Comparison of ENCODE assay signal across 10 cellular contexts in genomic region chr22:49657974-49658550, GRCh38.
DNase-seq lines count a peak whose midpoint lies in the region; ATAC-seq and TF ChIP-seq lines count a peak whose summit lies in the region.
"Had no signal": no experiment of that assay in that cellular context is flagged by ENCODE, and none has a peak within 500 bp of the region (broad histone marks: within the 10 kb centered on the region; RNA-seq: fewer than 3 reads in every experiment).

No MANE protein-coding gene starts in this region.

- no peak overlapping the region for H3K23ac ChIP-seq in neuronal stem cell (ENCODE audit: low read depth, low read length, poor library complexity)

- peak overlapping the region; percentile 95 for H3K4me3 Mint-ChIP-seq in CD4-positive, alpha-beta T cell
- H3K4me3 Mint-ChIP-seq in Calu3 (ENCODE audit: low read depth, unreplicated experiment): no peak overlapping the region

- peak overlapping the region; percentile 3 for H3K9ac ChIP-seq in neuronal stem cell (ENCODE audit: low read depth, low read length, poor library complexity)

- peak overlapping the region; percentile 81 for H3K27ac Mint-ChIP-seq in CD4-positive, alpha-beta T cell
- no peak overlapping the region for H3K27ac Mint-ChIP-seq in Calu3 (ENCODE audit: unreplicated experiment)

- no peak overlapping the region for H4K8ac ChIP-seq in neuronal stem cell (ENCODE audit: low read depth, low read length)

- peak overlapping the region; percentile 45 for H2BK5ac ChIP-seq in neuronal stem cell (ENCODE audit: low read length)

- H3K4me1 ChIP-seq in neuronal stem cell (ENCODE audit: control insufficient read depth in 2 of 2, insufficient read depth in 1 of 2, low read depth in 1 of 2, low read length in 2 of 2): peaks cover 0 to 4% of the 10 kb centered on the region in 2 donors

- peak overlapping the region; percentile 54 for H2BK15ac ChIP-seq in neuronal stem cell (ENCODE audit: low read length)

- peak overlapping the region; percentile 7 for H2BK12ac ChIP-seq in neuronal stem cell (ENCODE audit: low read length)

- H3K27me3 ChIP-seq in CD4-positive, alpha-beta T cell (ENCODE audit: control insufficient read depth, insufficient read depth, low read length): no peaks in the 10 kb centered on the region
- H3K27me3 ChIP-seq in neuronal stem cell (ENCODE audit: control insufficient read depth in 3 of 3, insufficient read depth in 3 of 3, low read depth in 1 of 3, low read length in 3 of 3): peaks cover 0 to 5% (median 0%) of the 10 kb centered on the region in 3 experiments

- POLR2A ChIA-PET in CD4-positive, alpha-beta T cell (lab: Charles Lee): interaction anchor here (0.8 to 2.4 kb wide), 3 partner anchors 8 to 18 kb away, joined by 3 to 10 read pairs (median 8); no protein-coding TSS in a partner anchor

- peak overlapping the region; percentile 20 for H3K18ac ChIP-seq in neuronal stem cell (ENCODE audit: low read length)

- H2AK5ac ChIP-seq in neuronal stem cell (ENCODE audit: low read depth, low read length): peak overlapping the region; percentile 91

- H3K4me1 Mint-ChIP-seq in CD4-positive, alpha-beta T cell (ENCODE audit: low read depth): peaks cover 32% of the 10 kb centered on the region
- no peaks in the 10 kb centered on the region for H3K4me1 Mint-ChIP-seq in Calu3 (ENCODE audit: low read depth, unreplicated experiment)

- BruUV-seq in Calu3 (replicated peaks; lab: Mats Ljungman, UMichigan): no TSS peak

- H3K9me3 ChIP-seq in CD4-positive, alpha-beta T cell (ENCODE audit: control insufficient read depth, low read length): no peaks in the 10 kb centered on the region
- no peaks in the 10 kb centered on the region for H3K9me3 ChIP-seq in neuronal stem cell (replicated peaks in 1 of 2; ENCODE audit: control insufficient read depth in 2 of 2, insufficient read depth in 1 of 2, low read depth in 1 of 2, low read length in 2 of 2)

- H3K14ac ChIP-seq in neuronal stem cell (ENCODE audit: low read length): no peak overlapping the region

- H3K4ac ChIP-seq in neuronal stem cell (ENCODE audit: low read length): no peak overlapping the region

- H3K4me3 ChIP-seq in coronary artery (peak overlapping the region; percentile 66), neuronal stem cell (ENCODE audit: low read length in 2 of 2) (no peak overlapping the region)

- no peaks in the 10 kb centered on the region for H3K27me3 Mint-ChIP-seq in CD4-positive, alpha-beta T cell
- peaks cover 73% of the 10 kb centered on the region for H3K27me3 Mint-ChIP-seq in Calu3 (ENCODE audit: unreplicated experiment)

- H3K4me2 ChIP-seq in neuronal stem cell (ENCODE audit: insufficient read depth, low read length, poor library complexity, severe bottlenecking): no peak overlapping the region

- no peaks in the 10 kb centered on the region for H3K9me3 Mint-ChIP-seq in CD4-positive, alpha-beta T cell
- no peaks in the 10 kb centered on the region for H3K9me3 Mint-ChIP-seq in Calu3 (ENCODE audit: low read depth, unreplicated experiment)

- no peak for ATAC-seq in CD4-positive, alpha-beta T cell (ENCODE audit: poor library complexity)

- DNase-seq in CD4-positive, alpha-beta T cell: peak in 1 of 10 experiments; percentile 0
- DNase-seq in Kasumi-1 (lab: John Stamatoyannopoulos, UW) (peak; percentile 29 to 63), coronary artery (ENCODE audit: low spot score) (no peak), neuronal stem cell (ENCODE audit: low spot score) (no peak), Calu3 (no peak), NCI-H526 (lab: John Stamatoyannopoulos, UW) (no peak), anterior cingulate cortex (lab: John Stamatoyannopoulos, UW) (no peak), NCI-H69 (lab: John Stamatoyannopoulos, UW) (no peak)
- DNase-seq: islet precursor cell had no signal

- peak overlapping the region; percentile 68 for H4K91ac ChIP-seq in neuronal stem cell (ENCODE audit: low read depth, low read length, poor library complexity)

- H3K79me1 ChIP-seq in neuronal stem cell (ENCODE audit: low read depth, low read length): no peaks in the 10 kb centered on the region

- no peak overlapping the region for H2BK120ac ChIP-seq in neuronal stem cell (ENCODE audit: low read depth, low read length)

- TF ChIP-seq CTCF in CD4-positive, alpha-beta T cell (IDR thresholded peaks at IDR 0.05): no peak
- TF ChIP-seq CTCF in coronary artery (IDR thresholded peaks at IDR 0.05) (no peak), Calu3 (IDR thresholded peaks at IDR 0.05; ENCODE audit: unreplicated experiment) (no peak)

- CTCF ChIA-PET in CD4-positive, alpha-beta T cell (lab: Charles Lee): no interaction called here
- CTCF ChIA-PET in Calu3 (lab: Charles Lee): no interaction called here

- H3K27ac ChIP-seq in CD4-positive, alpha-beta T cell (ENCODE audit: low read depth, low read length): no peak overlapping the region
- peak overlapping the region in 1 of 2 donors; percentile 66 for H3K27ac ChIP-seq in coronary artery
- H3K27ac ChIP-seq in neuronal stem cell (replicated peaks; ENCODE audit: low read length): no peak overlapping the region
- H3K27ac ChIP-seq: VCaP had no signal

- intact Hi-C loops in CD4-positive, alpha-beta T cell (cut with DNase I, micrococcal nuclease): no loop called here
- intact Hi-C loops in Calu3 (cut with micrococcal nuclease; ENCODE audit: unreplicated experiment): no loop called here

- H3K36me3 Mint-ChIP-seq in CD4-positive, alpha-beta T cell (ENCODE audit: low read depth): peaks cover 13% of the 10 kb centered on the region
- no peaks in the 10 kb centered on the region for H3K36me3 Mint-ChIP-seq in Calu3 (ENCODE audit: insufficient read depth, unreplicated experiment)

- no peaks in the 10 kb centered on the region for H3K36me3 ChIP-seq in neuronal stem cell (replicated peaks in 1 of 2; ENCODE audit: control insufficient read depth in 2 of 2, insufficient read depth in 2 of 2, low read length in 2 of 2)

- WGBS in neuronal stem cell (ENCODE audit: extremely low coverage in 2 of 2, insufficient read length in 2 of 2, insufficient replicate concordance in 1 of 2), 2 donors: no CpG with 5 or more reads among the region's 11 CpGs

- no peak overlapping the region for H2AFZ ChIP-seq in neuronal stem cell (ENCODE audit: low read length)

Comparison
In these comparisons a context has a peak if more than half of its experiments do, and no peak if none do; other contexts are left out.
1. DNase-seq: peak in Kasumi-1 (2 of 2); none in coronary artery (single experiment), neuronal stem cell (single experiment), Calu3 (single experiment), NCI-H526 (0 of 2), anterior cingulate cortex (0 of 58) and NCI-H69 (single experiment).